ENCODE assay signal across 8 cellular contexts in genomic region chr3:47250309-47251060, GRCh38. TPM values are rescaled to one million over a fixed set of nuclear protein-coding genes. Genes with fewer than 3 reads are reported as not detected.
DNase-seq lines count a peak whose midpoint lies in the region; ATAC-seq lines count a peak whose summit lies in the region.

No MANE protein-coding gene starts in this region.

- peak; percentile 43 for DNase-seq in GM03348 (ENCODE audit: low spot score)
- DNase-seq in NCI-H146 (lab: John Stamatoyannopoulos, UW): peak; percentile 50
- peak; percentile 43 to 59 for DNase-seq in dermis microvascular lymphatic vessel endothelial cell (ENCODE audit: low read depth in 2 of 2)
- peak; percentile 77 for DNase-seq in myocyte (ENCODE audit: low read depth)
- no peak for DNase-seq in NK-92 (lab: John Stamatoyannopoulos, UW; ENCODE audit: unreplicated experiment)
- DNase-seq in activated CD4-positive, CD25-positive, alpha-beta regulatory T cell treated with anti-CD3 and anti-CD28 coated beads, Interleukin-2, amount 50 U/mL, for 72 hours: no peak
- no peak for DNase-seq in DMS79 (lab: John Stamatoyannopoulos, UW)

- no peak for ATAC-seq in GM19328 (IDR thresholded peaks at IDR 0.05; ENCODE audit: unreplicated experiment)

RNA-seq across cellular contexts. Expression of gene KIF9, which starts 32.1 kb away (rescaled TPM):
- total RNA-seq in dermis microvascular lymphatic vessel endothelial cell: 6.3 and 6.8 TPM in 2 replicates
- total RNA-seq in myocyte: 6.9 and 8.9 TPM in 2 replicates
- 14.6 TPM for polyA plus RNA-seq in myocyte (2012)

RNA-seq across cellular contexts. Expression of gene KLHL18, which starts 32.3 kb away (rescaled TPM):
- 20.3 and 23.1 TPM in 2 replicates for total RNA-seq in dermis microvascular lymphatic vessel endothelial cell
- total RNA-seq in myocyte: 32.7 and 53.1 TPM in 2 replicates
- 42.8 TPM for polyA plus RNA-seq in myocyte (2012)

Comparison
In these comparisons a context has a peak if more than half of its experiments do, and no peak if none do; other contexts are left out.
1. DNase-seq: peak in GM03348 (single experiment), NCI-H146 (single experiment), dermis microvascular lymphatic vessel endothelial cell (2 of 2) and myocyte (single experiment); none in NK-92 (single experiment), activated CD4-positive, CD25-positive, alpha-beta regulatory T cell treated with anti-CD3 and anti-CD28 coated beads, Interleukin-2, amount 50 U/mL, for 72 hours (single experiment) and DMS79 (single experiment).